Comparison of ENCODE assay signal across 10 cellular contexts in the genomic region with DNA sequence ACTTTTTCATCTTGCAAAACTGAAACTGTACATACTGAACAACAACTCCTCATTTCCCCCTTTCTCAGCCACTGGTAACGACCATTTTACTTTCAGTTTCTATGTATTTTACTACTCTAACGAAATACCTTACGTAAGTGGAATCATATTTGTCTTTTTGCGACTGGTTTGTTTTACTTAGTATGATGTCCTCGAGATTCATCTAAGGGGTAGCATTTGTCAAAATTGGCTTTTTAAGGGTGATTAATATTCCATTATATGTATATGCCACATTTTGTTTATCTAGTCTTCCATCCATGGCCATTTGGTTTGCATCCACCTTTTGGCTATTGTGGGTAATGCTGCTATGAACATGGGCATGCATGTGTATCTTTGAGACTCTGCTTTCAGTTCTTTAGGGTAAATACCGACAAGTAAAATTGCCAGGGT. TPM values are rescaled to one million over a fixed set of nuclear protein-coding genes. Genes with fewer than 3 reads are reported as not detected.
A peak's percentile ranks its signal among the peaks of the same experiment; 100 is the strongest.
DNase-seq lines count a peak whose midpoint lies in the region; ATAC-seq and FAIRE-seq lines count a peak whose summit lies in the region.
"Had no signal": no experiment of that assay in that cellular context is flagged by ENCODE, and none has a peak within 500 bp of the region (broad histone marks: within the 10 kb centered on the region; RNA-seq: fewer than 3 reads in every experiment).

No MANE protein-coding gene starts in this region.

- peak; percentile 83 to 86 for ATAC-seq in activated CD4-positive, CD25-positive, alpha-beta regulatory T cell treated with anti-CD3 and anti-CD28 coated beads, Interleukin-2, amount 50 U/mL, for 24 hours
- ATAC-seq in HG03196 (IDR thresholded peaks at IDR 0.05; ENCODE audit: unreplicated experiment) = peak; percentile 50
- peak; percentile 85 for ATAC-seq in activated T-helper 17 cell treated with anti-CD3 and anti-CD28 coated beads, Interleukin-2, amount 50 U/mL, for 72 hours (replicated peaks)
- ATAC-seq in stimulated activated naive B cell treated with anti-CD40 and anti-IgM and Interleukin-4, amounts not matched to agents 10 μg/mL and 1 μg/mL and 100 μg/mL, for 72 hours (replicated peaks) = peak; percentile 80 to 85
- ATAC-seq: right cardiac atrium had no signal

- H3K4me3 Mint-ChIP-seq in activated T-helper 17 cell treated with anti-CD3 and anti-CD28 coated beads, Interleukin-2, amount 50 U/mL, for 72 hours = peak overlapping the region; percentile 61
- peak overlapping the region; percentile 46 to 60 for H3K4me3 Mint-ChIP-seq in stimulated activated naive B cell treated with anti-CD40 and anti-IgM and Interleukin-4, amounts not matched to agents 10 μg/mL and 1 μg/mL and 100 μg/mL, for 72 hours

- DNase-seq in activated CD4-positive, CD25-positive, alpha-beta regulatory T cell (lab: John Stamatoyannopoulos, UW) = no peak
- no peak for DNase-seq in stimulated activated naive B cell treated with anti-CD40 and anti-IgM and Interleukin-4, amounts not matched to agents 10 μg/mL and 1 μg/mL and 100 μg/mL, for 72 hours
- DNase-seq in middle frontal gyrus (ENCODE audit: extremely low spot score, low spot score) (no peak), frontal cortex (ENCODE audit: low spot score in 2 of 2) (no peak), hypothalamus (lab: John Stamatoyannopoulos, UW) (no peak)
- DNase-seq: right cardiac atrium had no signal

- peak overlapping the region; percentile 74 for H3K27ac Mint-ChIP-seq in activated T-helper 17 cell treated with anti-CD3 and anti-CD28 coated beads, Interleukin-2, amount 50 U/mL, for 72 hours
- peak overlapping the region; percentile 77 for H3K27ac Mint-ChIP-seq in stimulated activated naive B cell treated with anti-CD40 and anti-IgM and Interleukin-4, amounts not matched to agents 10 μg/mL and 1 μg/mL and 100 μg/mL, for 72 hours

- H3K4me1 Mint-ChIP-seq in activated T-helper 17 cell treated with anti-CD3 and anti-CD28 coated beads, Interleukin-2, amount 50 U/mL, for 72 hours = peaks cover 31% of the 10 kb centered on the region
- H3K4me1 Mint-ChIP-seq in stimulated activated naive B cell treated with anti-CD40 and anti-IgM and Interleukin-4, amounts not matched to agents 10 μg/mL and 1 μg/mL and 100 μg/mL, for 72 hours = peaks cover 22 to 68% of the 10 kb centered on the region in 2 donors

- peaks cover 100% of the 10 kb centered on the region for H3K36me3 Mint-ChIP-seq in activated T-helper 17 cell treated with anti-CD3 and anti-CD28 coated beads, Interleukin-2, amount 50 U/mL, for 72 hours (ENCODE audit: low read depth)
- peaks cover 33 to 42% of the 10 kb centered on the region in 2 donors for H3K36me3 Mint-ChIP-seq in stimulated activated naive B cell treated with anti-CD40 and anti-IgM and Interleukin-4, amounts not matched to agents 10 μg/mL and 1 μg/mL and 100 μg/mL, for 72 hours

- FAIRE-seq in frontal cortex (lab: Jason Lieb, UNC) = no peak
- FAIRE-seq: A204.1 had no signal

- no peaks in the 10 kb centered on the region for H3K27me3 Mint-ChIP-seq in activated T-helper 17 cell treated with anti-CD3 and anti-CD28 coated beads, Interleukin-2, amount 50 U/mL, for 72 hours
- H3K27me3 Mint-ChIP-seq in stimulated activated naive B cell treated with anti-CD40 and anti-IgM and Interleukin-4, amounts not matched to agents 10 μg/mL and 1 μg/mL and 100 μg/mL, for 72 hours = no peaks in the 10 kb centered on the region

- no peaks in the 10 kb centered on the region for H3K9me3 Mint-ChIP-seq in activated T-helper 17 cell treated with anti-CD3 and anti-CD28 coated beads, Interleukin-2, amount 50 U/mL, for 72 hours
- no peaks in the 10 kb centered on the region for H3K9me3 Mint-ChIP-seq in stimulated activated naive B cell treated with anti-CD40 and anti-IgM and Interleukin-4, amounts not matched to agents 10 μg/mL and 1 μg/mL and 100 μg/mL, for 72 hours

RNA-seq across cellular contexts. Expression of gene KPNB1, which starts 10.4 kb away (rescaled TPM):
- total RNA-seq in activated T-helper 17 cell treated with anti-CD3 and anti-CD28 coated beads, Interleukin-2, amount 50 U/mL, for 72 hours = 100 to 1,000 TPM; 451 to 724 TPM
- 140 TPM for total RNA-seq in frontal cortex

RNA-seq across cellular contexts. Expression of gene TBKBP1, which starts 33.9 kb away (rescaled TPM):
- total RNA-seq in activated T-helper 17 cell treated with anti-CD3 and anti-CD28 coated beads, Interleukin-2, amount 50 U/mL, for 72 hours = 10 to 100 TPM in 1 of 2 donors, 1 to 10 TPM in 1; 6.3 to 10.2 TPM
- 13.9 TPM for total RNA-seq in frontal cortex
